33 cellular contexts compared by ENCODE assay signal in the genomic region with DNA sequence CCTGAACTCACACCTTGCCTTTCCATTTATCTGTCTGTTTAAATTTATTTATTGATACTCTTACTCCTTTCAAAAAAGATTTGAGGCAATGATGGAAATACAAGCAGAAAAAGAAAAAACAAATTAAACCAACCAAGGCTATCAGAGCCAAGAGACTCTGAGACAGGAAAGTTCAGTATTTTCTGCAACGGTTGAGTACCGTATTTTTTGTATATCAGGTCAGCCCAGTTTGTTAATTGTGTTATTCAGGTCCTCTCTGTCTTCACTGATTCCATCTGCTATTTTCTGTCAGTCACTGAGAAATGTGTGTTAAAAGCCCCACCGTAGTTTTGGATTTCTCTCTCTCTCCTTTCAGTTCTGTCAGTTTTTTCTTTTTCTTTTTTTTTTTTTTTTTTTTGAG.
"Had no signal": no experiment of that assay in that cellular context is flagged by ENCODE, and none has a peak within 500 bp of the region (broad histone marks: within the 10 kb centered on the region; RNA-seq: fewer than 3 reads in every experiment).

No MANE protein-coding gene starts in this region.

- H3K4me2 ChIP-seq: smooth muscle cell had no signal

- H3K36me3 ChIP-seq: neutrophil, ovary, spleen, suprapubic skin, tibial artery, transverse colon, upper lobe of left lung, vagina had no signal

- ATAC-seq: naive thymus-derived CD8-positive, alpha-beta T cell; natural killer cell treated with Interleukin-12 subunit alpha and Interleukin-12 subunit beta and Interleukin-15 and Interleukin-18, amount 100 ng/mL, for 72 hours; psoas muscle; right cardiac atrium; sciatic nerve; stimulated activated memory B cell treated with anti-CD40 and anti-IgM and Interleukin-4, amounts not matched to agents 10 μg/mL and 1 μg/mL and 100 μg/mL, for 72 hours; stimulated activated naive CD8-positive, alpha-beta T cell treated with anti-CD3 and anti-CD28 coated beads, Interleukin-15, amount 100 ng/mL, for 72 hours; stimulated activated naive CD8-positive, alpha-beta T cell treated with anti-CD3 and anti-CD28 coated beads, Interleukin-15, Interleukin-2, amounts not matched to agents 100 U/mL and 50 U/mL, for 24 hours had no signal

- H3K9me3 Mint-ChIP-seq: natural killer cell treated with Interleukin-12 subunit alpha and Interleukin-12 subunit beta and Interleukin-15 and Interleukin-18, amount 100 ng/mL, for 72 hours; stimulated activated memory B cell treated with anti-CD40 and anti-IgM and Interleukin-4, amounts not matched to agents 10 μg/mL and 1 μg/mL and 100 μg/mL, for 72 hours had no signal

- H3K79me2 ChIP-seq: parathyroid adenoma had no signal

- H3K27ac Mint-ChIP-seq: naive thymus-derived CD8-positive, alpha-beta T cell; natural killer cell treated with Interleukin-12 subunit alpha and Interleukin-12 subunit beta and Interleukin-15 and Interleukin-18, amount 100 ng/mL, for 72 hours; nephron progenitor cell; progenitor cell of endocrine pancreas; stimulated activated memory B cell treated with anti-CD40 and anti-IgM and Interleukin-4, amounts not matched to agents 10 μg/mL and 1 μg/mL and 100 μg/mL, for 72 hours; stimulated activated naive CD8-positive, alpha-beta T cell treated with anti-CD3 and anti-CD28 coated beads, Interleukin-15, amount 100 ng/mL, for 72 hours had no signal

- H3K9ac ChIP-seq: parathyroid adenoma had no signal

- DNase-seq: naive thymus-derived CD8-positive, alpha-beta T cell; nephron progenitor cell; nucleus accumbens; ovary; posterior cingulate gyrus; psoas muscle; right cardiac atrium; spleen; stimulated activated CD4-positive, alpha-beta T cell treated with anti-CD3 and anti-CD28 coated beads, Interleukin-12 subunit alpha, Interleukin-12 subunit beta, amount 100 ng/mL, for 4 hours; stimulated activated CD4-positive, alpha-beta T cell treated with anti-CD3 and anti-CD28 coated beads, Interleukin-1b, Interleukin-23, amount 100 ng/mL, for 48 hours; stimulated activated CD4-positive, alpha-beta T cell treated with anti-CD3 and anti-CD28 coated beads, Interleukin-4, amount 100 ng/mL, for 1 hour; stimulated activated CD4-positive, alpha-beta T cell treated with anti-CD3 and anti-CD28 coated beads, Interleukin-4, amount 100 ng/mL, for 4 hours; stimulated activated CD8-positive, alpha-beta memory T cell treated with anti-CD3 and anti-CD28 coated beads, Interleukin-4, amount 100 ng/mL, for 48 hours; stimulated activated naive CD4-positive, alpha-beta T cell; stimulated activated naive CD8-positive, alpha-beta T cell treated with anti-CD3 and anti-CD28 coated beads, Interleukin-15, amount 100 ng/mL, for 72 hours; stimulated activated naive CD8-positive, alpha-beta T cell treated with anti-CD3 and anti-CD28 coated beads, Interleukin-15, Interleukin-2, amounts not matched to agents 100 U/mL and 50 U/mL, for 24 hours; substantia nigra; testis; tibial artery; transverse colon; upper lobe of left lung had no signal

- H3K4me1 ChIP-seq: parathyroid adenoma, psoas muscle, testis, tibial artery, transverse colon, upper lobe of left lung, vagina had no signal

- H3K4me3 Mint-ChIP-seq: naive thymus-derived CD8-positive, alpha-beta T cell; natural killer cell treated with Interleukin-12 subunit alpha and Interleukin-12 subunit beta and Interleukin-15 and Interleukin-18, amount 100 ng/mL, for 72 hours; nephron progenitor cell; neural crest cell; stimulated activated memory B cell treated with anti-CD40 and anti-IgM and Interleukin-4, amounts not matched to agents 10 μg/mL and 1 μg/mL and 100 μg/mL, for 72 hours; stimulated activated naive CD8-positive, alpha-beta T cell treated with anti-CD3 and anti-CD28 coated beads, Interleukin-15, amount 100 ng/mL, for 72 hours had no signal

- H3K4me1 Mint-ChIP-seq: naive thymus-derived CD8-positive, alpha-beta T cell; stimulated activated memory B cell treated with anti-CD40 and anti-IgM and Interleukin-4, amounts not matched to agents 10 μg/mL and 1 μg/mL and 100 μg/mL, for 72 hours; stimulated activated naive CD8-positive, alpha-beta T cell treated with anti-CD3 and anti-CD28 coated beads, Interleukin-15, amount 100 ng/mL, for 72 hours had no signal

- H3K9me3 ChIP-seq: neutrophil, ovary, psoas muscle, suprapubic skin, testis, tibial artery, transverse colon, upper lobe of left lung, vagina had no signal

- FAIRE-seq: urothelium cell line had no signal

- H3K27me3 ChIP-seq: neutrophil, ovary, testis, upper lobe of left lung, vagina had no signal

- H2AFZ ChIP-seq: parathyroid adenoma had no signal

- H3K27ac ChIP-seq: neutrophil, ovary, parathyroid adenoma, psoas muscle, skin epidermis, spleen, suprapubic skin, testis, tibial artery, transverse colon, upper lobe of left lung, vagina had no signal

- H3K4me3 ChIP-seq: ovary, psoas muscle, skin epidermis, smooth muscle cell, spleen, suprapubic skin, testis, tibial artery, transverse colon, upper lobe of left lung, vagina had no signal

- H3K36me3 Mint-ChIP-seq: naive thymus-derived CD8-positive, alpha-beta T cell; natural killer cell treated with Interleukin-12 subunit alpha and Interleukin-12 subunit beta and Interleukin-15 and Interleukin-18, amount 100 ng/mL, for 72 hours; stimulated activated memory B cell treated with anti-CD40 and anti-IgM and Interleukin-4, amounts not matched to agents 10 μg/mL and 1 μg/mL and 100 μg/mL, for 72 hours had no signal
